In genomic region chr2:48253301-48253700, GRCh38 we compare ENCODE assay signal across 10 cellular contexts.
"Had no signal": no experiment of that assay in that cellular context is flagged by ENCODE, and none has a peak within 500 bp of the region (broad histone marks: within the 10 kb centered on the region; RNA-seq: fewer than 3 reads in every experiment).

No MANE protein-coding gene starts in this region.

- DNase-seq: activated CD4-positive, alpha-beta T cell treated with anti-CD3 and anti-CD28 coated beads, Interleukin-2, amount 50 U/mL, for 1 hour; amygdala; cerebellar nuclear complex; effector memory CD8-positive, alpha-beta T cell; ovary; retina; stimulated activated CD4-positive, alpha-beta T cell treated with anti-CD3 and anti-CD28 coated beads, Interleukin-4, amount 100 ng/mL, for 4 hours had no signal

- H3K79me2 ChIP-seq: hepatocyte had no signal

- H3K36me3 ChIP-seq: ovary had no signal

- H3K27me3 ChIP-seq: hepatocyte, ovary had no signal

- ATAC-seq: activated naive CD4-positive, alpha-beta T cell treated with anti-CD3 and anti-CD28 coated beads, Interleukin-2, amount 50 U/mL, for 72 hours; effector memory CD8-positive, alpha-beta T cell had no signal

- H3K27ac ChIP-seq: epithelial cell of prostate, hepatocyte, ovary had no signal

- H3K4me2 ChIP-seq: hepatocyte had no signal

- H3K4me3 ChIP-seq: hepatocyte, ovary had no signal
